ENCODE assay signal across 12 cellular contexts in genomic region chr11:126413426-126413825, GRCh38.
"Had no signal": no experiment of that assay in that cellular context is flagged by ENCODE, and none has a peak within 500 bp of the region (broad histone marks: within the 10 kb centered on the region; RNA-seq: fewer than 3 reads in every experiment).

No MANE protein-coding gene starts in this region.

- H3K4me3 Mint-ChIP-seq: activated T-helper 1 cell treated with anti-CD3 and anti-CD28 coated beads, Interleukin-12 subunit alpha, Interleukin-12 subunit beta, Interleukin-2, Interleukin-4 antibody, amounts not matched to agents 30 ng/mL and 10 ng/mL and 1 ng/mL, durations not matched to agents 14 hours and 24 hours and 36 hours; brain; stimulated activated memory B cell treated with anti-CD40 and anti-IgM and Interleukin-4, amounts not matched to agents 10 μg/mL and 1 μg/mL and 100 μg/mL, for 72 hours; T-cell had no signal

- H3K27ac Mint-ChIP-seq: activated T-helper 1 cell treated with anti-CD3 and anti-CD28 coated beads, Interleukin-12 subunit alpha, Interleukin-12 subunit beta, Interleukin-2, Interleukin-4 antibody, amounts not matched to agents 30 ng/mL and 10 ng/mL and 1 ng/mL, durations not matched to agents 14 hours and 24 hours and 36 hours; brain; stimulated activated memory B cell treated with anti-CD40 and anti-IgM and Interleukin-4, amounts not matched to agents 10 μg/mL and 1 μg/mL and 100 μg/mL, for 72 hours; T-cell had no signal

- H3K27me3 ChIP-seq: foreskin keratinocyte, left lung, pancreas had no signal

- H3K27me3 Mint-ChIP-seq: brain; stimulated activated memory B cell treated with anti-CD40 and anti-IgM and Interleukin-4, amounts not matched to agents 10 μg/mL and 1 μg/mL and 100 μg/mL, for 72 hours had no signal

- H3K4me3 ChIP-seq: left lung, pancreas, SK-N-MC had no signal

- H3K9me3 Mint-ChIP-seq: activated T-helper 1 cell treated with anti-CD3 and anti-CD28 coated beads, Interleukin-12 subunit alpha, Interleukin-12 subunit beta, Interleukin-2, Interleukin-4 antibody, amounts not matched to agents 30 ng/mL and 10 ng/mL and 1 ng/mL, durations not matched to agents 14 hours and 24 hours and 36 hours; stimulated activated memory B cell treated with anti-CD40 and anti-IgM and Interleukin-4, amounts not matched to agents 10 μg/mL and 1 μg/mL and 100 μg/mL, for 72 hours; T-cell had no signal

- H3K36me3 ChIP-seq: pancreas had no signal

- H3K9me3 ChIP-seq: left lung, pancreas had no signal

- DNase-seq: activated CD4-positive, alpha-beta T cell treated with anti-CD3 and anti-CD28 coated beads for 48 hours; activated naive CD4-positive, alpha-beta T cell treated with Interleukin-2 at 50 U/mL for 16 hours; foreskin keratinocyte; head of caudate nucleus; left lung; pancreas; small intestine; T-cell had no signal

- H3K27ac ChIP-seq: foreskin keratinocyte, pancreas, SK-N-MC had no signal

- ATAC-seq: foreskin keratinocyte; left lung; pancreas; stimulated activated memory B cell treated with anti-CD40 and anti-IgM and Interleukin-4, amounts not matched to agents 10 μg/mL and 1 μg/mL and 100 μg/mL, for 72 hours; T-cell had no signal
